Comparison of ENCODE assay signal across 18 cellular contexts in genomic region chr6:45880139-45880538, GRCh38.
DNase-seq lines count a peak whose midpoint lies in the region; FAIRE-seq and TF ChIP-seq lines count a peak whose summit lies in the region.
"Had no signal": no experiment of that assay in that cellular context is flagged by ENCODE, and none has a peak within 500 bp of the region (broad histone marks: within the 10 kb centered on the region; RNA-seq: fewer than 3 reads in every experiment).

No MANE protein-coding gene starts in this region.

- H3K27me3 ChIP-seq in mucosa of stomach (ENCODE audit: control insufficient read depth, insufficient read depth, low read length), result no peaks in the 10 kb centered on the region
- H3K27me3 ChIP-seq: gastrocnemius medialis, spleen had no signal

- DNase-seq in AG20443 (ENCODE audit: low spot score), result peak; percentile 68
- DNase-seq in HuH-7.5 (ENCODE audit: low spot score), result peak; percentile 3
- peak; percentile 18 for DNase-seq in fibroblast of villous mesenchyme (ENCODE audit: low read depth)
- DNase-seq in NCI-H82 (lab: John Stamatoyannopoulos, UW), result no peak
- DNase-seq in H54 (ENCODE audit: insufficient read length, low spot score), result no peak
- DNase-seq in NCI-H82 treated with DMSO at 0.1 percent for 48 hours (lab: John Stamatoyannopoulos, UW; ENCODE audit: unreplicated experiment), result no peak
- no peak for DNase-seq in DMS153 (lab: John Stamatoyannopoulos, UW)
- DNase-seq: activated CD4-positive, alpha-beta T cell treated with anti-CD3 and anti-CD28 coated beads, Interleukin-2, amount 50 U/mL, for 1 hour; activated T-cell treated with anti-CD3 and anti-CD28 coated beads, Interleukin-2, amount 50 U/mL, for 1 hour; gastrocnemius medialis; immature natural killer cell; KBM-7; NCI-H1092 treated with DMSO at 0.1 percent for 48 hours; NCI-H2171 treated with DMSO at 0.1 percent for 48 hours; occipital lobe; spleen; stimulated activated naive B cell treated with anti-CD40 and anti-IgM and Interleukin-4, amounts not matched to agents 10 μg/mL and 1 μg/mL and 100 μg/mL, for 72 hours had no signal

- no peaks in the 10 kb centered on the region for H3K36me3 ChIP-seq in mucosa of stomach (ENCODE audit: control insufficient read depth, insufficient read depth, low read length)
- H3K36me3 ChIP-seq: gastrocnemius medialis, spleen had no signal

- peaks cover 34% of the 10 kb centered on the region for H3K4me1 ChIP-seq in mucosa of stomach (ENCODE audit: control insufficient read depth, insufficient read depth, low read length)
- H3K4me1 ChIP-seq: gastrocnemius medialis, spleen had no signal

- FAIRE-seq in H54 (lab: Jason Lieb, UNC), result no peak

- TF ChIP-seq POLR2A in H54 (IDR thresholded peaks at IDR 0.05; ENCODE audit: low read depth, low read length), result no peak

- H3K4me3 ChIP-seq in fibroblast of villous mesenchyme (ENCODE audit: low read depth, low read length), result no peak overlapping the region
- H3K4me3 ChIP-seq in mucosa of stomach (ENCODE audit: low read length), result no peak overlapping the region
- H3K4me3 ChIP-seq: gastrocnemius medialis, spleen had no signal

- TF ChIP-seq CTCF in fibroblast of villous mesenchyme (IDR thresholded peaks at IDR 0.05; ENCODE audit: insufficient read depth, low read depth, low read length), result no peak

- H3K9ac ChIP-seq in mucosa of stomach (ENCODE audit: low read length), result peak overlapping the region; percentile 9

- no peaks in the 10 kb centered on the region for H3K9me3 ChIP-seq in mucosa of stomach (ENCODE audit: control insufficient read depth, low read length)
- H3K9me3 ChIP-seq: gastrocnemius medialis, spleen had no signal

Comparison
In these comparisons a context has a peak if more than half of its experiments do, and no peak if none do; other contexts are left out.
1. DNase-seq: peak in AG20443 (single experiment), HuH-7.5 (single experiment) and fibroblast of villous mesenchyme (single experiment); none in NCI-H82 (single experiment), H54 (single experiment), NCI-H82 treated with DMSO at 0.1 percent for 48 hours (single experiment) and DMS153 (single experiment).